ENCODE assay signal across 1 cellular context in the genomic region with DNA sequence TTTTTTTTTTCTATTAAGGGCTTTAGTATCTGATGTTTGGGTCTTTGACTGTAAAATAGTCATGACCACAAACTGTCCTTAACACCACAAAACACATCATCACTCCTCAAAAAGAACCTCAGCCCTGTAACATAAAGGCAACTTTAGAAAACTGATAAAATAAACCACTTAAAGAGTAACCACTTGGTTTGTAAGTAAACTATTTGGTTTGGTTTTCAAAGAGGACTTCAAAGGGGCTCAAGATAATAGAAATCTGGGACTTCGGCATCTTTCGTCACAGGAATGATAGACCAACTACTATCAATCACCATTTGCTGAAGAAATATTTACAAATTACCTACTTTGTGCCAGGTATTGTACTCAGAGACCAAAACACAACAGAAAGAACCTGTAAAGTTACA.
TF ChIP-seq lines count a peak whose summit lies in the region.

No MANE protein-coding gene starts in this region.

TF ChIP-seq in IMR-90, 13 proteins besides CTCF, POLR2A, EP300 and RAD21 (continued from another document):
- TF ChIP-seq, protein P1, sequence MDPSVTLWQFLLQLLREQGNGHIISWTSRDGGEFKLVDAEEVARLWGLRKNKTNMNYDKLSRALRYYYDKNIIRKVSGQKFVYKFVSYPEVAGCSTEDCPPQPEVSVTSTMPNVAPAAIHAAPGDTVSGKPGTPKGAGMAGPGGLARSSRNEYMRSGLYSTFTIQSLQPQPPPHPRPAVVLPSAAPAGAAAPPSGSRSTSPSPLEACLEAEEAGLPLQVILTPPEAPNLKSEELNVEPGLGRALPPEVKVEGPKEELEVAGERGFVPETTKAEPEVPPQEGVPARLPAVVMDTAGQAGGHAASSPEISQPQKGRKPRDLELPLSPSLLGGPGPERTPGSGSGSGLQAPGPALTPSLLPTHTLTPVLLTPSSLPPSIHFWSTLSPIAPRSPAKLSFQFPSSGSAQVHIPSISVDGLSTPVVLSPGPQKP (IDR thresholded peaks at IDR 0.05; ENCODE audit: borderline replicate concordance, low read depth, low read length) = no peak
- TF ChIP-seq CHD1 (IDR thresholded peaks at IDR 0.05; ENCODE audit: low read depth, low read length) (no peak), RFX5 (IDR thresholded peaks at IDR 0.05; ENCODE audit: low read depth, low read length) (no peak), SMC3 (IDR thresholded peaks at IDR 0.05; ENCODE audit: low read depth, low read length) (no peak)
